In genomic region chr20:31605031-31605901, GRCh38 we compare ENCODE assay signal across 8 cellular contexts. TPM values are rescaled to one million over a fixed set of nuclear protein-coding genes. Genes with fewer than 3 reads are reported as not detected.
DNase-seq lines count a peak whose midpoint lies in the region; ATAC-seq and TF ChIP-seq lines count a peak whose summit lies in the region.

Gene ID1 (plus strand): TSS chr20:31605289. CDS start chr20:31605388, 99 bp downstream.

- peak within 1 kb of the TSS; percentile 88 for H3K4me3 Mint-ChIP-seq in activated T-cell treated with anti-CD3 and anti-CD28 coated beads, Interleukin-2, amount 50 U/mL, for 4 hours

- H3K9ac ChIP-seq in KMS-11: peak within 1 kb of the TSS; percentile 76
- H3K9ac ChIP-seq in mucosa of rectum (ENCODE audit: low read depth in 1 of 2, low read length in 2 of 2): peak within 1 kb of the TSS; percentile 97 to 98

- H3K4me3 ChIP-seq in KMS-11 (IDR thresholded peaks at IDR 0.05; ENCODE audit: insufficient read depth, low read depth, low read length): no peak within 1 kb of the TSS
- H3K4me3 ChIP-seq in epithelial cell of proximal tubule (ENCODE audit: low read depth, low read length): peak within 1 kb of the TSS; percentile 95
- peak within 1 kb of the TSS; percentile 78 to 95 for H3K4me3 ChIP-seq in mucosa of rectum (ENCODE audit: low read length in 2 of 2)

- H2AFZ ChIP-seq in KMS-11 (ENCODE audit: low read depth): peak within 1 kb of the TSS; percentile 60; the same call in 1 of the 2 replicates

- peak within 1 kb of the TSS; percentile 91 for H3K4me2 ChIP-seq in KMS-11

- no peaks in the 10 kb centered on the region for H3K9me3 ChIP-seq in mucosa of rectum (ENCODE audit: control insufficient read depth in 2 of 2, low read length in 2 of 2)

- H3K27me3 ChIP-seq in KMS-11 (ENCODE audit: insufficient read depth, low read depth) (no peaks in the 10 kb centered on the region), mucosa of rectum (ENCODE audit: control insufficient read depth in 2 of 2, insufficient read depth in 2 of 2, low read length in 2 of 2) (no peaks in the 10 kb centered on the region)

- no peaks in the 10 kb centered on the region for H3K36me3 Mint-ChIP-seq in activated T-cell treated with anti-CD3 and anti-CD28 coated beads, Interleukin-2, amount 50 U/mL, for 4 hours (ENCODE audit: insufficient read depth)

- H3K79me2 ChIP-seq in KMS-11 (ENCODE audit: insufficient read depth, low read depth): peaks cover 16% of the 10 kb centered on the region

- H3K4me1 ChIP-seq in KMS-11 (ENCODE audit: low read depth, poor library complexity, severe bottlenecking) (peaks cover 54% of the 10 kb centered on the region), mucosa of rectum (ENCODE audit: control insufficient read depth in 2 of 2, insufficient read depth in 2 of 2, low read length in 2 of 2) (peaks cover 39 to 50% of the 10 kb centered on the region in 2 donors)

- H3K36me3 ChIP-seq in KMS-11 (ENCODE audit: insufficient read depth) (no peaks in the 10 kb centered on the region), mucosa of rectum (ENCODE audit: control insufficient read depth in 2 of 2, insufficient read depth in 2 of 2, low read length in 2 of 2) (peaks cover 0 to 3% of the 10 kb centered on the region in 2 donors)

- TF ChIP-seq CTCF in KMS-11 (conservative IDR thresholded peaks at IDR 0.05; ENCODE audit: low read depth, low read length): no peak; the same call in 1 of the 2 replicates
- TF ChIP-seq CTCF in epithelial cell of proximal tubule (conservative IDR thresholded peaks at IDR 0.05; ENCODE audit: low read depth, low read length): no peak

- ATAC-seq in GM21786 (IDR thresholded peaks at IDR 0.05; ENCODE audit: unreplicated experiment): peak; percentile 87
- peak; percentile 90 to 91 for ATAC-seq in activated T-cell treated with anti-CD3 and anti-CD28 coated beads, Interleukin-2, amount 50 U/mL, for 4 hours

- peaks cover 53% of the 10 kb centered on the region for H3K27me3 Mint-ChIP-seq in activated T-cell treated with anti-CD3 and anti-CD28 coated beads, Interleukin-2, amount 50 U/mL, for 4 hours (ENCODE audit: low read depth)

- peaks cover 24% of the 10 kb centered on the region for H3K4me1 Mint-ChIP-seq in activated T-cell treated with anti-CD3 and anti-CD28 coated beads, Interleukin-2, amount 50 U/mL, for 4 hours (ENCODE audit: low read depth)

- no peaks in the 10 kb centered on the region for H3K9me3 Mint-ChIP-seq in activated T-cell treated with anti-CD3 and anti-CD28 coated beads, Interleukin-2, amount 50 U/mL, for 4 hours

- peak within 1 kb of the TSS; percentile 85 for H3K27ac ChIP-seq in KMS-11
- H3K27ac ChIP-seq in mucosa of rectum (ENCODE audit: low read depth in 2 of 2, low read length in 2 of 2): peak within 1 kb of the TSS; percentile 97 to 98

- DNase-seq in DMS53 (lab: John Stamatoyannopoulos, UW): peak; percentile 99
- peak; percentile 90 for DNase-seq in activated T-cell treated with anti-CD3 and anti-CD28 coated beads, Interleukin-2, amount 50 U/mL, for 4 hours
- no peak for DNase-seq in epithelial cell of proximal tubule (ENCODE audit: low read depth)
- peak; percentile 80 for DNase-seq in stimulated activated CD8-positive, alpha-beta memory T cell treated with anti-CD3 and anti-CD28 coated beads, Interleukin-4, amount 100 ng/mL, for 24 hours (ENCODE audit: low read depth)

- H4K20me1 ChIP-seq in KMS-11 (ENCODE audit: insufficient read depth): no peaks in the 10 kb centered on the region

TF ChIP-seq in PFSK-1, 5 proteins besides CTCF, POLR2A, EP300 and RAD21:
- peak; percentile 89 for TF ChIP-seq SIN3A (IDR thresholded peaks at IDR 0.05; ENCODE audit: borderline replicate concordance, insufficient read depth, low read length)
- peak; percentile 100 for TF ChIP-seq TAF1 (IDR thresholded peaks at IDR 0.05; ENCODE audit: borderline replicate concordance, insufficient read depth, low read length)
- TF ChIP-seq, protein P1, sequence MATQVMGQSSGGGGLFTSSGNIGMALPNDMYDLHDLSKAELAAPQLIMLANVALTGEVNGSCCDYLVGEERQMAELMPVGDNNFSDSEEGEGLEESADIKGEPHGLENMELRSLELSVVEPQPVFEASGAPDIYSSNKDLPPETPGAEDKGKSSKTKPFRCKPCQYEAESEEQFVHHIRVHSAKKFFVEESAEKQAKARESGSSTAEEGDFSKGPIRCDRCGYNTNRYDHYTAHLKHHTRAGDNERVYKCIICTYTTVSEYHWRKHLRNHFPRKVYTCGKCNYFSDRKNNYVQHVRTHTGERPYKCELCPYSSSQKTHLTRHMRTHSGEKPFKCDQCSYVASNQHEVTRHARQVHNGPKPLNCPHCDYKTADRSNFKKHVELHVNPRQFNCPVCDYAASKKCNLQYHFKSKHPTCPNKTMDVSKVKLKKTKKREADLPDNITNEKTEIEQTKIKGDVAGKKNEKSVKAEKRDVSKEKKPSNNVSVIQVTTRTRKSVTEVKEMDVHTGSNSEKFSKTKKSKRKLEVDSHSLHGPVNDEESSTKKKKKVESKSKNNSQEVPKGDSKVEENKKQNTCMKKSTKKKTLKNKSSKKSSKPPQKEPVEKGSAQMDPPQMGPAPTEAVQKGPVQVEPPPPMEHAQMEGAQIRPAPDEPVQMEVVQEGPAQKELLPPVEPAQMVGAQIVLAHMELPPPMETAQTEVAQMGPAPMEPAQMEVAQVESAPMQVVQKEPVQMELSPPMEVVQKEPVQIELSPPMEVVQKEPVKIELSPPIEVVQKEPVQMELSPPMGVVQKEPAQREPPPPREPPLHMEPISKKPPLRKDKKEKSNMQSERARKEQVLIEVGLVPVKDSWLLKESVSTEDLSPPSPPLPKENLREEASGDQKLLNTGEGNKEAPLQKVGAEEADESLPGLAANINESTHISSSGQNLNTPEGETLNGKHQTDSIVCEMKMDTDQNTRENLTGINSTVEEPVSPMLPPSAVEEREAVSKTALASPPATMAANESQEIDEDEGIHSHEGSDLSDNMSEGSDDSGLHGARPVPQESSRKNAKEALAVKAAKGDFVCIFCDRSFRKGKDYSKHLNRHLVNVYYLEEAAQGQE (IDR thresholded peaks at IDR 0.05; ENCODE audit: insufficient read depth in 1 of 2, low read depth in 2 of 2, low read length in 2 of 2): peak in 1 of 2 experiments; percentile 75; a peak in 2 of 4 replicates
- no peak for TF ChIP-seq FOXP2 (optimal IDR thresholded peaks at IDR 0.05; ENCODE audit: borderline replicate concordance, extremely low read depth, extremely low read length, insufficient read depth)
- TF ChIP-seq POLR2AphosphoS5 (IDR thresholded peaks at IDR 0.05; ENCODE audit: low read depth, low read length): peak; percentile 99

RNA-seq across cellular contexts. Expression of gene ID1, which starts in this region (rescaled TPM):
- 176 TPM for polyA plus RNA-seq in PFSK-1 (2012; ENCODE audit: insufficient read length, low read depth)
- total RNA-seq in activated T-cell treated with anti-CD3 and anti-CD28 coated beads, Interleukin-2, amount 50 U/mL, for 4 hours: 1 to 10 TPM; 1.4 to 1.6 (median 1.5) TPM
- 237 and 302 TPM in 2 replicates for total RNA-seq in epithelial cell of proximal tubule

Comparison
In these comparisons a context has a peak if more than half of its experiments do, and no peak if none do; other contexts are left out.
1. RNA of gene ID1 (total RNA-seq): 237 to 302 TPM in epithelial cell of proximal tubule; 1.4 to 1.6 TPM in activated T-cell treated with anti-CD3 and anti-CD28 coated beads, Interleukin-2, amount 50 U/mL, for 4 hours; every median in the first group is over 10 times any median in the second.